Comparison of ENCODE assay signal across 8 cellular contexts in genomic region chr6:149233056-149233715, GRCh38.
DNase-seq lines count a peak whose midpoint lies in the region; ATAC-seq, FAIRE-seq and TF ChIP-seq lines count a peak whose summit lies in the region.

No MANE protein-coding gene starts in this region.

- intact Hi-C loops in PC-9 (cut with micrococcal nuclease; ENCODE audit: unreplicated experiment), result loop anchor here (1.0 to 10.0 kb wide), 4 partner anchors 84 to 202 kb away; partner anchors contain the start of gene TAB2

- H3K4me3 Mint-ChIP-seq in activated naive CD4-positive, alpha-beta T cell treated with anti-CD3 and anti-CD28 coated beads, Interleukin-2, amount 10 ng/mL, durations not matched to agents 7 days and 5 days, result peak overlapping the region; percentile 67

- H3K27ac ChIP-seq in PC-9 (peak overlapping the region; percentile 87), layer of hippocampus (ENCODE audit: low read depth, low read length) (peak overlapping the region; percentile 66)

- H3K9me2 ChIP-seq in PC-9 (ENCODE audit: insufficient read depth), result no peaks in the 10 kb centered on the region

- no TSS peak for BruUV-seq in PC-9 (replicated peaks; lab: Mats Ljungman, UMichigan)

- H3F3A ChIP-seq in PC-9 (ENCODE audit: insufficient read depth, low read depth), result peaks cover 38% of the 10 kb centered on the region

- POLR2A ChIA-PET in PC-9 (lab: Charles Lee; ENCODE audit: unreplicated experiment), result interaction anchor here (0.5 kb wide), 2 partner anchors 171 to 417 kb away, joined by 3 to 8 read pairs; no protein-coding TSS in a partner anchor

- peaks cover 24% of the 10 kb centered on the region for H3K9me3 Mint-ChIP-seq in activated naive CD4-positive, alpha-beta T cell treated with anti-CD3 and anti-CD28 coated beads, Interleukin-2, amount 10 ng/mL, durations not matched to agents 7 days and 5 days

- FAIRE-seq in D721Med (lab: Jason Lieb, UNC), result no peak

- no peaks in the 10 kb centered on the region for H3K27me3 ChIP-seq in PC-9 (ENCODE audit: insufficient read depth, low read depth)
- H3K27me3 ChIP-seq in layer of hippocampus (ENCODE audit: control insufficient read depth, insufficient read depth, low read length), result no peaks in the 10 kb centered on the region

- H3K4me1 Mint-ChIP-seq in activated naive CD4-positive, alpha-beta T cell treated with anti-CD3 and anti-CD28 coated beads, Interleukin-2, amount 10 ng/mL, durations not matched to agents 7 days and 5 days, result peaks cover 62% of the 10 kb centered on the region

- no peaks in the 10 kb centered on the region for H3K79me2 ChIP-seq in PC-9 (ENCODE audit: low read depth)

- H3K27me3 Mint-ChIP-seq in activated naive CD4-positive, alpha-beta T cell treated with anti-CD3 and anti-CD28 coated beads, Interleukin-2, amount 10 ng/mL, durations not matched to agents 7 days and 5 days, result no peaks in the 10 kb centered on the region

- H3K27ac Mint-ChIP-seq in activated naive CD4-positive, alpha-beta T cell treated with anti-CD3 and anti-CD28 coated beads, Interleukin-2, amount 10 ng/mL, durations not matched to agents 7 days and 5 days, result peak overlapping the region; percentile 95

- H2AFZ ChIP-seq in PC-9, result peak overlapping the region; percentile 52

- H3K4me2 ChIP-seq in PC-9, result peak overlapping the region; percentile 67

- no peaks in the 10 kb centered on the region for H4K20me1 ChIP-seq in PC-9 (ENCODE audit: insufficient read depth)

- peaks cover 60% of the 10 kb centered on the region for H3K36me3 Mint-ChIP-seq in activated naive CD4-positive, alpha-beta T cell treated with anti-CD3 and anti-CD28 coated beads, Interleukin-2, amount 10 ng/mL, durations not matched to agents 7 days and 5 days

- peak overlapping the region; percentile 14; the same call in 1 of the 2 replicates for H3K4me3 ChIP-seq in PC-9

- ATAC-seq in HG03045 (IDR thresholded peaks at IDR 0.05; ENCODE audit: unreplicated experiment), result no peak

- peaks cover 45% of the 10 kb centered on the region for H3K4me1 ChIP-seq in PC-9 (replicated peaks; ENCODE audit: insufficient read depth)

- CTCF ChIA-PET in PC-9 (lab: Charles Lee), result no interaction called here
- CTCF ChIA-PET in activated naive CD4-positive, alpha-beta T cell treated with anti-CD3 and anti-CD28 coated beads, Interleukin-2, amount 10 ng/mL, durations not matched to agents 7 days and 5 days (lab: Charles Lee), result no interaction called here

- no peaks in the 10 kb centered on the region for H3K36me3 ChIP-seq in PC-9 (ENCODE audit: low read depth)

- TF ChIP-seq CTCF in PC-9 (conservative IDR thresholded peaks at IDR 0.05), result no peak
- TF ChIP-seq CTCF in D721Med (IDR thresholded peaks at IDR 0.05; ENCODE audit: insufficient read depth, missing control alignments), result no peak

- H3K9me3 ChIP-seq in PC-9 (ENCODE audit: insufficient read depth, low read depth), result peaks cover 5% of the 10 kb centered on the region; the same call in 1 of the 2 replicates

- DNase-seq in DMS79 treated with DMSO at 0.1 percent for 48 hours (lab: John Stamatoyannopoulos, UW), result peak; percentile 86
- DNase-seq in PC-9, result peak; percentile 61 to 98
- DNase-seq in activated naive CD4-positive, alpha-beta T cell treated with anti-CD3 and anti-CD28 coated beads, Interleukin-2, amount 10 ng/mL, durations not matched to agents 7 days and 5 days, result peak; percentile 65
- DNase-seq in NCI-H187 (lab: John Stamatoyannopoulos, UW), result no peak
- no peak for DNase-seq in NCI-H1436 (lab: John Stamatoyannopoulos, UW)
- DNase-seq in D721Med (ENCODE audit: insufficient read length, low spot score), result no peak

Comparison
In these comparisons a context has a peak if more than half of its experiments do, and no peak if none do; other contexts are left out.
1. DNase-seq: peak in DMS79 treated with DMSO at 0.1 percent for 48 hours (single experiment), PC-9 (2 of 2) and activated naive CD4-positive, alpha-beta T cell treated with anti-CD3 and anti-CD28 coated beads, Interleukin-2, amount 10 ng/mL, durations not matched to agents 7 days and 5 days (single experiment); none in NCI-H187 (0 of 2), NCI-H1436 (single experiment) and D721Med (single experiment).